In the genomic region with DNA sequence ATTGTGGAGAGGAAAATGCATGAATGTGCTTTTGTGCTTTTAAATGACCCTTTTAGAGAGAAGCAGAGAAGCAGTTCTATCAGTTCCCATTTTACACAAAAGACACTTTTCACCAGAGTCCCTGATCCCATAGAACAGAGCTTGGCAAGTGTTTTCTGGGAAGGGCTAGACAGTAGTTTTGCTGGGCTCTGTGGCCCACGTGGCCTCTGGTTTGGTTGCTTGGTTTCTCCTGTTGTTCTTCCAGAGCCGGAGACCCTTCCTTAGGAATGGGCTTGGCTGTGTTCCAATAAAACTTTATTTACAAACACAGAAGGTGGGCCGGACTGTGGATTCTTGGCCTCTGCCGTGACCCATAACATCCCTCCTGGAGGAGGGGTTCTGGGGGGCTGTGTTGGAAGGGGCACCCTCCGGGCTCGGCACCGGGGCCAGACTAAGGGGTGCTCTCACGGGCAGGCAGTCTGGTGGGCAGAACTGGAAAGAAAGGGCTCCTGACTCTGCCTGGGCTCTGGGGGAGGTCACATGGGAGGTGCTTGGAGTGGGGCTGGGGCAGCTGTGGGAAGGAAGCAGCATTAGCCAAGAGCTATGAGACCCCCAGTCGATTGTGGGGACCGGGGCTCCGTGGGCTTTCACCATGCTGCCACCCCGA, we compare ENCODE assay signal across 9 cellular contexts. TPM values are rescaled to one million over a fixed set of nuclear protein-coding genes. Genes with fewer than 3 reads are reported as not detected.
DNase-seq lines count a peak whose midpoint lies in the region; ATAC-seq and TF ChIP-seq lines count a peak whose summit lies in the region.
"Had no signal": no experiment of that assay in that cellular context is flagged by ENCODE, and none has a peak within 500 bp of the region (broad histone marks: within the 10 kb centered on the region; RNA-seq: fewer than 3 reads in every experiment).

No MANE protein-coding gene starts in this region.

- H3K9me3 ChIP-seq in SK-N-SH = no peaks in the 10 kb centered on the region

- DNase-seq in Ammon's horn (ENCODE audit: low spot score) = peak; percentile 71
- peak; percentile 28 for DNase-seq in GF-D8 (lab: John Stamatoyannopoulos, UW)
- DNase-seq in naive thymus-derived CD8-positive, alpha-beta T cell = no peak
- no peak for DNase-seq in AG20443 (ENCODE audit: low spot score)
- DNase-seq in SK-N-SH = no peak
- DNase-seq: NCI-H526 treated with DMSO at 0.1 percent for 48 hours had no signal

- peaks cover 6 to 14% of the 10 kb centered on the region in 2 experiments; a peak in 2 of 4 replicates for H3K4me1 ChIP-seq in SK-N-SH (ENCODE audit: control insufficient read depth in 1 of 2, insufficient read depth in 2 of 2, low read depth in 1 of 2, low read length in 1 of 2)

- peaks cover 18% of the 10 kb centered on the region for H3F3A ChIP-seq in SK-N-SH (replicated peaks; ENCODE audit: insufficient read depth)

- H3K79me2 ChIP-seq in SK-N-SH (ENCODE audit: insufficient read depth) = peaks cover 83% of the 10 kb centered on the region

- TF ChIP-seq RAD21 in SK-N-SH (IDR thresholded peaks at IDR 0.05; ENCODE audit: low read length) = no peak

- ATAC-seq in naive thymus-derived CD8-positive, alpha-beta T cell = peak; percentile 2
- ATAC-seq in HG02884 (IDR thresholded peaks at IDR 0.05; ENCODE audit: unreplicated experiment) = no peak
- no peak for ATAC-seq in HG02840 (IDR thresholded peaks at IDR 0.05; ENCODE audit: low FRiP score, unreplicated experiment)

- H3K4me3 Mint-ChIP-seq in activated naive CD8-positive, alpha-beta T cell = peak overlapping the region; percentile 59
- peak overlapping the region; percentile 40 to 100 (median 82) for H3K4me3 Mint-ChIP-seq in naive thymus-derived CD8-positive, alpha-beta T cell

- CTCF ChIA-PET in SK-N-SH (lab: Yijun Ruan, JAX) = interaction anchor here (1.3 kb wide), 1 partner anchor 15 kb away, joined by 7 read pairs; no protein-coding TSS in a partner anchor

- H3K4me2 ChIP-seq in SK-N-SH = no peak overlapping the region

- TF ChIP-seq CTCF in SK-N-SH (IDR thresholded peaks at IDR 0.05) = no peak

- POLR2A ChIA-PET in naive thymus-derived CD8-positive, alpha-beta T cell (lab: Charles Lee) = interaction anchor here (0.5 to 3.7 kb wide), 11 partner anchors 10 to 1591 kb away, joined by 3 to 27 read pairs (median 5); partner anchors contain the start of genes PLEKHJ1 and TMPRSS9
- POLR2A ChIA-PET in SK-N-SH (lab: Yijun Ruan, JAX) = no interaction called here

- H3K36me3 Mint-ChIP-seq in activated naive CD8-positive, alpha-beta T cell = peaks cover 7% of the 10 kb centered on the region
- peaks cover 2 to 6% (median 3%) of the 10 kb centered on the region in 3 donors for H3K36me3 Mint-ChIP-seq in naive thymus-derived CD8-positive, alpha-beta T cell

- 92% methylated on average over 4 of the region's 12 CpGs for WGBS in SK-N-SH (ENCODE audit: low lambda C conversion rate)

- no peaks in the 10 kb centered on the region for H3K27me3 Mint-ChIP-seq in activated naive CD8-positive, alpha-beta T cell
- H3K27me3 Mint-ChIP-seq in naive thymus-derived CD8-positive, alpha-beta T cell = no peaks in the 10 kb centered on the region

- H3K4me1 Mint-ChIP-seq in activated naive CD8-positive, alpha-beta T cell (ENCODE audit: low read depth) = peaks cover 59% of the 10 kb centered on the region
- peaks cover 44 to 78% (median 75%) of the 10 kb centered on the region in 4 donors for H3K4me1 Mint-ChIP-seq in naive thymus-derived CD8-positive, alpha-beta T cell

- H3K9me2 ChIP-seq in SK-N-SH = no peaks in the 10 kb centered on the region

- H3K27me3 ChIP-seq in SK-N-SH (ENCODE audit: insufficient read depth) = no peaks in the 10 kb centered on the region

- no peak overlapping the region for H2AFZ ChIP-seq in SK-N-SH (ENCODE audit: low read depth)

- H3K4me3 ChIP-seq in SK-N-SH (ENCODE audit: low read depth in 2 of 2, low read length in 1 of 2) = no peak overlapping the region

- no peak overlapping the region for H3K9ac ChIP-seq in SK-N-SH

- no peaks in the 10 kb centered on the region for H3K9me3 Mint-ChIP-seq in activated naive CD8-positive, alpha-beta T cell (ENCODE audit: low read depth)
- no peaks in the 10 kb centered on the region for H3K9me3 Mint-ChIP-seq in naive thymus-derived CD8-positive, alpha-beta T cell

- H4K20me1 ChIP-seq in SK-N-SH (ENCODE audit: insufficient read depth) = peaks cover 23% of the 10 kb centered on the region

- H3K27ac ChIP-seq in SK-N-SH (ENCODE audit: low read depth in 2 of 2, low read length in 1 of 2) = no peak overlapping the region

- peak overlapping the region; percentile 92 for H3K27ac Mint-ChIP-seq in activated naive CD8-positive, alpha-beta T cell
- H3K27ac Mint-ChIP-seq in naive thymus-derived CD8-positive, alpha-beta T cell = peak overlapping the region; percentile 94 to 99 (median 98)

- H3K36me3 ChIP-seq in SK-N-SH (replicated peaks in 1 of 2; ENCODE audit: control insufficient read depth in 1 of 2, insufficient read depth in 2 of 2, low read length in 1 of 2) = no peaks in the 10 kb centered on the region

- TF ChIP-seq EP300 in SK-N-SH (IDR thresholded peaks at IDR 0.05; ENCODE audit: borderline replicate concordance in 1 of 2, low read depth in 1 of 2, low read length in 1 of 2) = no peak

TF ChIP-seq in SK-N-SH, 30 proteins besides CTCF, POLR2A, EP300 and RAD21 (continues in another document):
- TF ChIP-seq MAX (IDR thresholded peaks at IDR 0.05; ENCODE audit: low read depth) (no peak), TEAD4 (IDR thresholded peaks at IDR 0.05; ENCODE audit: borderline replicate concordance, insufficient read depth) (no peak), ZBTB33 (IDR thresholded peaks at IDR 0.05; ENCODE audit: borderline replicate concordance, low read depth) (no peak), JUND (IDR thresholded peaks at IDR 0.05) (no peak), SMC3 (IDR thresholded peaks at IDR 0.05; ENCODE audit: low read depth, low read length) (no peak), NFIC (IDR thresholded peaks at IDR 0.05; ENCODE audit: borderline replicate concordance) (no peak), EZH2phosphoT487 (IDR thresholded peaks at IDR 0.05; ENCODE audit: borderline replicate concordance, low read depth) (no peak), IRF3 (IDR thresholded peaks at IDR 0.05; ENCODE audit: low read depth, low read length) (no peak)

RNA-seq across cellular contexts. Expression of gene SPPL2B, which starts 3.2 kb away (rescaled TPM):
- 100 to 1,000 TPM; 166 to 175 TPM for total RNA-seq in naive thymus-derived CD8-positive, alpha-beta T cell
- 10 to 100 TPM; 10.5 to 17.3 (median 11.0) TPM for polyA plus RNA-seq in naive thymus-derived CD8-positive, alpha-beta T cell
- 48.5 and 58.1 TPM in 2 replicates for polyA plus RNA-seq in SK-N-SH (2012; rRNA removed)
- polyA plus RNA-seq in SK-N-SH (2012; cell fraction: cytosol; rRNA removed) = 7.7 and 14.5 TPM in 2 replicates
- 364 and 416 TPM in 2 replicates for polyA plus RNA-seq in SK-N-SH (2012; cell fraction: nucleus; rRNA removed)

RNA-seq across cellular contexts. Expression of gene LSM7, which starts 3.3 kb away (rescaled TPM):
- total RNA-seq in naive thymus-derived CD8-positive, alpha-beta T cell = 100 to 1,000 TPM in 1 of 2 experiments, 10 to 100 TPM in 1; 99.1 to 102 TPM
- polyA plus RNA-seq in naive thymus-derived CD8-positive, alpha-beta T cell = 100 to 1,000 TPM; 187 to 197 (median 196) TPM
- 1,077 and 1,193 TPM in 2 replicates for polyA plus RNA-seq in SK-N-SH (2012; rRNA removed)
- 767 and 1,013 TPM in 2 replicates for polyA plus RNA-seq in SK-N-SH (2012; cell fraction: cytosol; rRNA removed)
- polyA plus RNA-seq in SK-N-SH (2012; cell fraction: nucleus; rRNA removed) = 353 and 686 TPM in 2 replicates

RNA-seq across cellular contexts. Expression of gene LINGO3, which starts 23.8 kb away (rescaled TPM):
- 1 to 10 TPM; 1.1 to 1.4 TPM for total RNA-seq in naive thymus-derived CD8-positive, alpha-beta T cell
- polyA plus RNA-seq in naive thymus-derived CD8-positive, alpha-beta T cell = 1 to 10 TPM; 2.7 to 9.2 (median 5.1) TPM
- polyA plus RNA-seq in SK-N-SH (2012; rRNA removed) = not detected in 2 replicates
- not detected in 2 replicates for polyA plus RNA-seq in SK-N-SH (2012; cell fraction: cytosol; rRNA removed)
- 0.04 TPM in 1 of 2 replicates, not detected in the other for polyA plus RNA-seq in SK-N-SH (2012; cell fraction: nucleus; rRNA removed)

RNA-seq across cellular contexts. Expression of gene TMPRSS9, which starts 28.3 kb away (rescaled TPM):
- not detected for total RNA-seq in naive thymus-derived CD8-positive, alpha-beta T cell
- not detected for polyA plus RNA-seq in naive thymus-derived CD8-positive, alpha-beta T cell
- not detected in 2 replicates for polyA plus RNA-seq in SK-N-SH (2012; rRNA removed)
- polyA plus RNA-seq in SK-N-SH (2012; cell fraction: cytosol; rRNA removed) = not detected in 2 replicates
- 0.06 TPM in 1 of 2 replicates, not detected in the other for polyA plus RNA-seq in SK-N-SH (2012; cell fraction: nucleus; rRNA removed)

RNA-seq across cellular contexts. Expression of gene PEAK3, which starts 49.7 kb away (rescaled TPM):
- under 1 TPM; 0.14 to 0.23 TPM for total RNA-seq in naive thymus-derived CD8-positive, alpha-beta T cell
- polyA plus RNA-seq in naive thymus-derived CD8-positive, alpha-beta T cell = under 1 TPM in 1 of 3 donors, not detected in 2; 0.15 TPM
- not detected in 2 replicates for polyA plus RNA-seq in SK-N-SH (2012; rRNA removed)
- not detected in 2 replicates for polyA plus RNA-seq in SK-N-SH (2012; cell fraction: cytosol; rRNA removed)
- polyA plus RNA-seq in SK-N-SH (2012; cell fraction: nucleus; rRNA removed) = not detected in 2 replicates

Comparison
In these comparisons a context has a peak if more than half of its experiments do, and no peak if none do; other contexts are left out.
1. DNase-seq: peak in Ammon's horn (single experiment) and GF-D8 (single experiment); none in naive thymus-derived CD8-positive, alpha-beta T cell (0 of 10), AG20443 (single experiment) and SK-N-SH (single experiment).
2. ATAC-seq: peak in naive thymus-derived CD8-positive, alpha-beta T cell (2 of 2); none in HG02884 (single experiment) and HG02840 (single experiment).